Comparison of ENCODE assay signal across 14 cellular contexts in genomic region chr14:104557086-104557485, GRCh38. TPM values are rescaled to one million over a fixed set of nuclear protein-coding genes. Genes with fewer than 3 reads are reported as not detected.
"Had no signal": no experiment of that assay in that cellular context is flagged by ENCODE, and none has a peak within 500 bp of the region (broad histone marks: within the 10 kb centered on the region; RNA-seq: fewer than 3 reads in every experiment).

No MANE protein-coding gene starts in this region.

- H3K9me3 ChIP-seq: left lung, spleen, tibial nerve had no signal

- H3K27ac Mint-ChIP-seq: effector memory CD8-positive, alpha-beta T cell; stimulated activated memory B cell treated with anti-CD40 and anti-IgM and Interleukin-4, amounts not matched to agents 10 μg/mL and 1 μg/mL and 100 μg/mL, for 72 hours; T-helper 2 cell treated with Interferon-gamma antibody and Interleukin-4, amounts not matched to agents 5 μg/mL and 100 μg/mL, for 36 hours had no signal

- H3K36me3 Mint-ChIP-seq: stimulated activated memory B cell treated with anti-CD40 and anti-IgM and Interleukin-4, amounts not matched to agents 10 μg/mL and 1 μg/mL and 100 μg/mL, for 72 hours had no signal

- H3K4me3 ChIP-seq: left lung, spleen, tibial nerve had no signal

- H3K4me1 ChIP-seq: left lung, spleen, tibial nerve had no signal

- H3K27ac ChIP-seq: left lung, spleen, tibial nerve had no signal

- H3K4me1 Mint-ChIP-seq: central memory CD8-positive, alpha-beta T cell; stimulated activated memory B cell treated with anti-CD40 and anti-IgM and Interleukin-4, amounts not matched to agents 10 μg/mL and 1 μg/mL and 100 μg/mL, for 72 hours had no signal

- ATAC-seq: effector memory CD8-positive, alpha-beta T cell; left lung; stimulated activated memory B cell treated with anti-CD40 and anti-IgM and Interleukin-4, amounts not matched to agents 10 μg/mL and 1 μg/mL and 100 μg/mL, for 72 hours had no signal

- H3K9me3 Mint-ChIP-seq: central memory CD8-positive, alpha-beta T cell; effector memory CD8-positive, alpha-beta T cell; stimulated activated memory B cell treated with anti-CD40 and anti-IgM and Interleukin-4, amounts not matched to agents 10 μg/mL and 1 μg/mL and 100 μg/mL, for 72 hours; T-helper 2 cell treated with Interferon-gamma antibody and Interleukin-4, amounts not matched to agents 5 μg/mL and 100 μg/mL, for 36 hours had no signal

- H3K36me3 ChIP-seq: left lung, spleen, tibial nerve had no signal

- DNase-seq: activated CD4-positive, alpha-beta T cell treated with anti-CD3 and anti-CD28 coated beads, Interleukin-2, amount 50 U/mL, for 4 hours; activated CD4-positive, CD25-positive, alpha-beta regulatory T cell treated with anti-CD3 and anti-CD28 coated beads, Interleukin-2, amount 50 U/mL, for 72 hours; activated naive CD4-positive, alpha-beta T cell; activated T-cell treated with anti-CD3 and anti-CD28 coated beads, Interleukin-2, amount 50 U/mL, for 48 hours; effector memory CD8-positive, alpha-beta T cell; mesendoderm; stimulated activated CD4-positive, alpha-beta T cell treated with anti-CD3 and anti-CD28 coated beads, Interleukin-1b, Interleukin-23, amount 100 ng/mL, for 48 hours had no signal

- H3K4me3 Mint-ChIP-seq: central memory CD8-positive, alpha-beta T cell; effector memory CD8-positive, alpha-beta T cell; stimulated activated memory B cell treated with anti-CD40 and anti-IgM and Interleukin-4, amounts not matched to agents 10 μg/mL and 1 μg/mL and 100 μg/mL, for 72 hours; T-helper 2 cell treated with Interferon-gamma antibody and Interleukin-4, amounts not matched to agents 5 μg/mL and 100 μg/mL, for 36 hours had no signal

RNA-seq across cellular contexts. Expression of gene C14orf180, which starts 22.5 kb away (rescaled TPM):
- total RNA-seq: glomerular endothelial cell, left lung had no signal

RNA-seq across cellular contexts. Expression of gene TMEM179, which starts 47.5 kb away (rescaled TPM):
- total RNA-seq: spleen had no signal
